ENCODE assay signal across 9 cellular contexts in genomic region chr11:126561327-126561893, GRCh38.
DNase-seq lines count a peak whose midpoint lies in the region; ATAC-seq and TF ChIP-seq lines count a peak whose summit lies in the region.
"Had no signal": no experiment of that assay in that cellular context is flagged by ENCODE, and none has a peak within 500 bp of the region (broad histone marks: within the 10 kb centered on the region; RNA-seq: fewer than 3 reads in every experiment).

No MANE protein-coding gene starts in this region.

- no peak overlapping the region for H3K4me3 ChIP-seq in left ventricle myocardium inferior
- no peak overlapping the region for H3K4me3 ChIP-seq in foreskin fibroblast (ENCODE audit: low read depth in 1 of 2, low read length in 2 of 2)
- no peak overlapping the region for H3K4me3 ChIP-seq in esophagus squamous epithelium

- peaks cover 67% of the 10 kb centered on the region for H3K27me3 ChIP-seq in left ventricle myocardium inferior (ENCODE audit: low read depth)
- peaks cover 0 to 53% (median 0%) of the 10 kb centered on the region in 4 donors for H3K27me3 ChIP-seq in esophagus squamous epithelium

- no peak for TF ChIP-seq POLR2A in esophagus squamous epithelium (IDR thresholded peaks at IDR 0.05)

- H3K9me3 ChIP-seq in left ventricle myocardium inferior (replicated peaks) (no peaks in the 10 kb centered on the region), esophagus squamous epithelium (no peaks in the 10 kb centered on the region)

- peak; percentile 23 for DNase-seq in left ventricle myocardium inferior
- DNase-seq in Right ventricle myocardium inferior (ENCODE audit: missing footprints): no peak
- DNase-seq in foreskin fibroblast: peak; percentile 53 to 81
- DNase-seq in stimulated activated naive CD8-positive, alpha-beta T cell treated with anti-CD3 and anti-CD28 coated beads, Interleukin-15, Interleukin-2, amounts not matched to agents 100 U/mL and 50 U/mL, for 24 hours: peak; percentile 13
- DNase-seq in DMS79 treated with DMSO at 0.1 percent for 48 hours (lab: John Stamatoyannopoulos, UW): no peak
- no peak for DNase-seq in NCI-H2029 treated with DMSO at 0.1 percent for 48 hours (lab: John Stamatoyannopoulos, UW)
- DNase-seq in esophagus squamous epithelium (lab: John Stamatoyannopoulos, UW): no peak

- TF ChIP-seq CTCF in left ventricle myocardium inferior (IDR thresholded peaks at IDR 0.05; ENCODE audit: borderline replicate concordance): no peak
- no peak for TF ChIP-seq CTCF in foreskin fibroblast (IDR thresholded peaks at IDR 0.05; ENCODE audit: low read depth, low read length)
- TF ChIP-seq CTCF in esophagus squamous epithelium (IDR thresholded peaks at IDR 0.05): no peak

- H3K36me3 ChIP-seq in left ventricle myocardium inferior: no peaks in the 10 kb centered on the region
- H3K36me3 ChIP-seq in esophagus squamous epithelium: no peaks in the 10 kb centered on the region

- H3K27ac ChIP-seq in left ventricle myocardium inferior (replicated peaks): no peak overlapping the region
- no peak overlapping the region for H3K27ac ChIP-seq in esophagus squamous epithelium
- H3K27ac ChIP-seq: VCaP had no signal

- 35 to 37% methylated on average over 8 of the region's 8 CpGs for WGBS in esophagus squamous epithelium, 2 donors

- H3K4me1 ChIP-seq in left ventricle myocardium inferior (no peaks in the 10 kb centered on the region), esophagus squamous epithelium (no peaks in the 10 kb centered on the region)

- ATAC-seq in Right ventricle myocardium inferior: no peak
- peak; percentile 66; the same call in 2 of the 3 replicates for ATAC-seq in SK-N-SH treated with all-trans-retinoic acid at 6 μM for 48 hours
- ATAC-seq in stimulated activated naive CD8-positive, alpha-beta T cell treated with anti-CD3 and anti-CD28 coated beads, Interleukin-15, Interleukin-2, amounts not matched to agents 100 U/mL and 50 U/mL, for 24 hours: no peak

- intact Hi-C loops in left ventricle myocardium inferior (cut with micrococcal nuclease) (no loop called here), Right ventricle myocardium inferior (cut with DNase I) (no loop called here), esophagus squamous epithelium (cut with DNase I) (no loop called here)

TF ChIP-seq in SK-N-SH treated with all-trans-retinoic acid at 6 μM for 48 hours, 23 proteins besides CTCF, POLR2A, EP300 and RAD21:
- TF ChIP-seq BACH2 (CRISPR knock-in tag; IDR thresholded peaks at IDR 0.05; ENCODE audit: borderline replicate concordance) (no peak), PPARA (CRISPR knock-in tag; IDR thresholded peaks at IDR 0.05; ENCODE audit: borderline replicate concordance) (no peak), POU6F1 (CRISPR knock-in tag; IDR thresholded peaks at IDR 0.05; ENCODE audit: borderline replicate concordance, low read depth) (no peak), OSR1 (CRISPR knock-in tag; IDR thresholded peaks at IDR 0.05) (no peak), CSRNP3 (CRISPR knock-in tag; IDR thresholded peaks at IDR 0.05) (no peak), SNAI2 (CRISPR knock-in tag; IDR thresholded peaks at IDR 0.05) (no peak), ZNF70 (CRISPR knock-in tag; IDR thresholded peaks at IDR 0.05) (no peak), CSDC2 (CRISPR knock-in tag; IDR thresholded peaks at IDR 0.05) (no peak), ZFP30 (CRISPR knock-in tag; IDR thresholded peaks at IDR 0.05) (no peak), ESRRG (CRISPR knock-in tag; IDR thresholded peaks at IDR 0.05) (no peak), ZNF8 (CRISPR knock-in tag; IDR thresholded peaks at IDR 0.05) (no peak), TOX (CRISPR knock-in tag; IDR thresholded peaks at IDR 0.05; ENCODE audit: borderline replicate concordance) (no peak), ZNF565 (CRISPR knock-in tag; conservative IDR thresholded peaks at IDR 0.05; ENCODE audit: low read depth) (no peak), TCF4 (CRISPR knock-in tag; IDR thresholded peaks at IDR 0.05; ENCODE audit: borderline replicate concordance) (no peak), ZC3H10 (CRISPR knock-in tag; IDR thresholded peaks at IDR 0.05) (no peak), RARB (CRISPR knock-in tag; IDR thresholded peaks at IDR 0.05) (no peak), CREB5 (CRISPR knock-in tag; IDR thresholded peaks at IDR 0.05; ENCODE audit: low read depth) (no peak), GLIS3 (CRISPR knock-in tag; IDR thresholded peaks at IDR 0.05) (no peak)
- TF ChIP-seq, protein P1, sequence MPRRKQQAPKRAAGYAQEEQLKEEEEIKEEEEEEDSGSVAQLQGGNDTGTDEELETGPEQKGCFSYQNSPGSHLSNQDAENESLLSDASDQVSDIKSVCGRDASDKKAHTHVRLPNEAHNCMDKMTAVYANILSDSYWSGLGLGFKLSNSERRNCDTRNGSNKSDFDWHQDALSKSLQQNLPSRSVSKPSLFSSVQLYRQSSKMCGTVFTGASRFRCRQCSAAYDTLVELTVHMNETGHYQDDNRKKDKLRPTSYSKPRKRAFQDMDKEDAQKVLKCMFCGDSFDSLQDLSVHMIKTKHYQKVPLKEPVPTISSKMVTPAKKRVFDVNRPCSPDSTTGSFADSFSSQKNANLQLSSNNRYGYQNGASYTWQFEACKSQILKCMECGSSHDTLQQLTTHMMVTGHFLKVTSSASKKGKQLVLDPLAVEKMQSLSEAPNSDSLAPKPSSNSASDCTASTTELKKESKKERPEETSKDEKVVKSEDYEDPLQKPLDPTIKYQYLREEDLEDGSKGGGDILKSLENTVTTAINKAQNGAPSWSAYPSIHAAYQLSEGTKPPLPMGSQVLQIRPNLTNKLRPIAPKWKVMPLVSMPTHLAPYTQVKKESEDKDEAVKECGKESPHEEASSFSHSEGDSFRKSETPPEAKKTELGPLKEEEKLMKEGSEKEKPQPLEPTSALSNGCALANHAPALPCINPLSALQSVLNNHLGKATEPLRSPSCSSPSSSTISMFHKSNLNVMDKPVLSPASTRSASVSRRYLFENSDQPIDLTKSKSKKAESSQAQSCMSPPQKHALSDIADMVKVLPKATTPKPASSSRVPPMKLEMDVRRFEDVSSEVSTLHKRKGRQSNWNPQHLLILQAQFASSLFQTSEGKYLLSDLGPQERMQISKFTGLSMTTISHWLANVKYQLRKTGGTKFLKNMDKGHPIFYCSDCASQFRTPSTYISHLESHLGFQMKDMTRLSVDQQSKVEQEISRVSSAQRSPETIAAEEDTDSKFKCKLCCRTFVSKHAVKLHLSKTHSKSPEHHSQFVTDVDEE (CRISPR knock-in tag; IDR thresholded peaks at IDR 0.05): no peak
- TF ChIP-seq, protein P2, sequence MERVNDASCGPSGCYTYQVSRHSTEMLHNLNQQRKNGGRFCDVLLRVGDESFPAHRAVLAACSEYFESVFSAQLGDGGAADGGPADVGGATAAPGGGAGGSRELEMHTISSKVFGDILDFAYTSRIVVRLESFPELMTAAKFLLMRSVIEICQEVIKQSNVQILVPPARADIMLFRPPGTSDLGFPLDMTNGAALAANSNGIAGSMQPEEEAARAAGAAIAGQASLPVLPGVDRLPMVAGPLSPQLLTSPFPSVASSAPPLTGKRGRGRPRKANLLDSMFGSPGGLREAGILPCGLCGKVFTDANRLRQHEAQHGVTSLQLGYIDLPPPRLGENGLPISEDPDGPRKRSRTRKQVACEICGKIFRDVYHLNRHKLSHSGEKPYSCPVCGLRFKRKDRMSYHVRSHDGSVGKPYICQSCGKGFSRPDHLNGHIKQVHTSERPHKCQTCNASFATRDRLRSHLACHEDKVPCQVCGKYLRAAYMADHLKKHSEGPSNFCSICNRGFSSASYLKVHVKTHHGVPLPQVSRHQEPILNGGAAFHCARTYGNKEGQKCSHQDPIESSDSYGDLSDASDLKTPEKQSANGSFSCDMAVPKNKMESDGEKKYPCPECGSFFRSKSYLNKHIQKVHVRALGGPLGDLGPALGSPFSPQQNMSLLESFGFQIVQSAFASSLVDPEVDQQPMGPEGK (CRISPR knock-in tag; IDR thresholded peaks at IDR 0.05; ENCODE audit: borderline replicate concordance): no peak
TF ChIP-seq in SK-N-SH treated with all-trans-retinoic acid at 6 μM for 48 hours: peak in this region for 0.

Comparison
In these comparisons a context has a peak if more than half of its experiments do, and no peak if none do; other contexts are left out.
1. DNase-seq: peak in left ventricle myocardium inferior (single experiment), foreskin fibroblast (2 of 2) and stimulated activated naive CD8-positive, alpha-beta T cell treated with anti-CD3 and anti-CD28 coated beads, Interleukin-15, Interleukin-2, amounts not matched to agents 100 U/mL and 50 U/mL, for 24 hours (single experiment); none in Right ventricle myocardium inferior (single experiment), DMS79 treated with DMSO at 0.1 percent for 48 hours (single experiment), NCI-H2029 treated with DMSO at 0.1 percent for 48 hours (single experiment) and esophagus squamous epithelium (single experiment).